ENCODE assay signal across 25 cellular contexts in genomic region chr9:101907466-101907865, GRCh38.
"Had no signal": no experiment of that assay in that cellular context is flagged by ENCODE, and none has a peak within 500 bp of the region (broad histone marks: within the 10 kb centered on the region; RNA-seq: fewer than 3 reads in every experiment).

No MANE protein-coding gene starts in this region.

- H3K4me1 ChIP-seq: colonic mucosa, esophagus squamous epithelium, gastrocnemius medialis, heart right ventricle, left lung, lower lobe of right lung had no signal

- H3K27ac ChIP-seq: colonic mucosa, epithelial cell of prostate, esophagus squamous epithelium, gastrocnemius medialis, heart right ventricle, left lung, lower lobe of right lung had no signal

- H3K4me3 ChIP-seq: colonic mucosa, esophagus squamous epithelium, gastrocnemius medialis, heart right ventricle, left lung, lower lobe of right lung had no signal

- H3K36me3 ChIP-seq: colonic mucosa, esophagus squamous epithelium, gastrocnemius medialis, heart right ventricle, left lung, lower lobe of right lung had no signal

- ATAC-seq: effector memory CD8-positive, alpha-beta T cell; esophagus mucosa; gastrocnemius medialis; heart right ventricle; left cardiac atrium; left lung; left ventricle myocardium superior; lower lobe of right lung had no signal

- DNase-seq: colonic mucosa; cortex of kidney; effector CD8-positive, alpha-beta T cell; effector memory CD8-positive, alpha-beta T cell; endodermal cell; erythroblast; esophagus squamous epithelium; foreskin fibroblast; foreskin melanocyte; gastrocnemius medialis; glutamatergic neuron; head of caudate nucleus; heart right ventricle; hippocampal formation; left cardiac atrium; left lung; left ventricle myocardium superior; lower lobe of right lung; mesenchymal stem cell; midbrain had no signal

- FAIRE-seq: endometrium, islet of Langerhans, keratinocyte had no signal

- H3K27me3 ChIP-seq: colonic mucosa, esophagus squamous epithelium, gastrocnemius medialis, heart right ventricle, left lung had no signal
